Comparison of ENCODE assay signal across 39 cellular contexts in genomic region chr11:121122328-121122727, GRCh38. TPM values are rescaled to one million over a fixed set of nuclear protein-coding genes. Genes with fewer than 3 reads are reported as not detected.
"Had no signal": no experiment of that assay in that cellular context is flagged by ENCODE, and none has a peak within 500 bp of the region (broad histone marks: within the 10 kb centered on the region; RNA-seq: fewer than 3 reads in every experiment).

No MANE protein-coding gene starts in this region.

- H3K4me3 ChIP-seq: adrenal gland, ascending aorta, body of pancreas, breast epithelium, cardiac muscle cell had no signal

- H3K4me1 ChIP-seq: adrenal gland, ascending aorta, body of pancreas, breast epithelium had no signal

- H3K4me3 Mint-ChIP-seq: activated naive CD4-positive, alpha-beta T cell treated with anti-CD3 and anti-CD28 coated beads for 36 hours; activated naive CD4-positive, alpha-beta T cell treated with anti-CD3 and anti-CD28 coated beads, Interleukin-2, amount 10 ng/mL, durations not matched to agents 7 days and 5 days; activated naive CD4-positive, alpha-beta T cell treated with anti-CD3 and anti-CD28 coated beads, Interleukin-2, amount 50 U/mL, for 24 hours; activated naive CD8-positive, alpha-beta T cell; activated naive CD8-positive, alpha-beta T cell treated with anti-CD3 and anti-CD28 coated beads for 36 hours; activated naive CD8-positive, alpha-beta T cell treated with anti-CD3 and anti-CD28 coated beads, Interleukin-2, amount 10 ng/mL, durations not matched to agents 7 days and 5 days; activated naive CD8-positive, alpha-beta T cell treated with anti-CD3 and anti-CD28 coated beads, Interleukin-2, amount 50 U/mL, for 24 hours; activated T-cell treated with anti-CD3 and anti-CD28 coated beads, Interleukin-2, amount 50 U/mL, for 24 hours; activated T-cell treated with anti-CD3 and anti-CD28 coated beads, Interleukin-2, amount 50 U/mL, for 4 hours; activated T-cell treated with anti-CD3 and anti-CD28 coated beads, Interleukin-2, amount 50 U/mL, for 72 hours; activated T-helper 1 cell treated with anti-CD3 and anti-CD28 coated beads, Interleukin-12 subunit alpha, Interleukin-12 subunit beta, Interleukin-2, Interleukin-4 antibody, amounts not matched to agents 30 ng/mL and 10 ng/mL and 1 ng/mL, durations not matched to agents 14 hours and 24 hours and 36 hours; activated T-helper 17 cell treated with anti-CD3 and anti-CD28 coated beads, Interleukin-2, amount 50 U/mL, for 72 hours; brain; central memory CD8-positive, alpha-beta T cell had no signal

- DNase-seq: activated effector memory CD4-positive, alpha-beta T cell treated with Interleukin-2 at 50 U/mL for 16 hours; activated gamma-delta T cell; activated gamma-delta T cell treated with Interleukin-2 at 50 U/mL for 16 hours; activated naive CD4-positive, alpha-beta T cell; activated naive CD4-positive, alpha-beta T cell treated with anti-CD3 and anti-CD28 coated beads for 36 hours; activated naive CD4-positive, alpha-beta T cell treated with anti-CD3 and anti-CD28 coated beads, Interleukin-2, amount 10 ng/mL, durations not matched to agents 7 days and 5 days; activated naive CD4-positive, alpha-beta T cell treated with anti-CD3 and anti-CD28 coated beads, Interleukin-2, amount 50 U/mL, for 16 hours; activated naive CD4-positive, alpha-beta T cell treated with Interleukin-2 at 50 U/mL for 16 hours; activated naive CD8-positive, alpha-beta T cell treated with anti-CD3 and anti-CD28 coated beads for 36 hours; activated naive CD8-positive, alpha-beta T cell treated with anti-CD3 and anti-CD28 coated beads, Interleukin-2, amount 10 ng/mL, durations not matched to agents 7 days and 5 days; activated naive CD8-positive, alpha-beta T cell treated with anti-CD3 and anti-CD28 coated beads, Interleukin-2, amount 50 U/mL, for 24 hours; activated T-cell treated with anti-CD3 and anti-CD28 coated beads, Interleukin-2, amount 50 U/mL, for 1 hour; activated T-cell treated with anti-CD3 and anti-CD28 coated beads, Interleukin-2, amount 50 U/mL, for 24 hours; activated T-cell treated with anti-CD3 and anti-CD28 coated beads, Interleukin-2, amount 50 U/mL, for 4 hours; activated T-cell treated with anti-CD3 and anti-CD28 coated beads, Interleukin-2, amount 50 U/mL, for 48 hours; activated T-cell treated with anti-CD3 and anti-CD28 coated beads, Interleukin-2, amount 50 U/mL, for 72 hours; adrenal gland; amniotic stem cell; amygdala; anterior cingulate cortex; aorta; body of pancreas; brain microvascular endothelial cell; caudate nucleus; central memory CD4-positive, alpha-beta T cell; cerebellar nuclear complex had no signal

- H3K4me1 Mint-ChIP-seq: activated naive CD4-positive, alpha-beta T cell treated with anti-CD3 and anti-CD28 coated beads, Interleukin-2, amount 10 ng/mL, durations not matched to agents 7 days and 5 days; activated naive CD4-positive, alpha-beta T cell treated with anti-CD3 and anti-CD28 coated beads, Interleukin-2, amount 50 U/mL, for 24 hours; activated naive CD8-positive, alpha-beta T cell treated with anti-CD3 and anti-CD28 coated beads for 36 hours; activated naive CD8-positive, alpha-beta T cell treated with anti-CD3 and anti-CD28 coated beads, Interleukin-2, amount 10 ng/mL, durations not matched to agents 7 days and 5 days; activated naive CD8-positive, alpha-beta T cell treated with anti-CD3 and anti-CD28 coated beads, Interleukin-2, amount 50 U/mL, for 24 hours; activated T-helper 17 cell treated with anti-CD3 and anti-CD28 coated beads, Interleukin-2, amount 50 U/mL, for 72 hours; central memory CD8-positive, alpha-beta T cell had no signal

- FAIRE-seq: astrocyte, bronchial epithelial cell had no signal

- H3K27me3 Mint-ChIP-seq: activated naive CD4-positive, alpha-beta T cell treated with anti-CD3 and anti-CD28 coated beads, Interleukin-2, amount 10 ng/mL, durations not matched to agents 7 days and 5 days; activated naive CD4-positive, alpha-beta T cell treated with anti-CD3 and anti-CD28 coated beads, Interleukin-2, amount 50 U/mL, for 24 hours; activated naive CD8-positive, alpha-beta T cell; activated naive CD8-positive, alpha-beta T cell treated with anti-CD3 and anti-CD28 coated beads for 36 hours; activated naive CD8-positive, alpha-beta T cell treated with anti-CD3 and anti-CD28 coated beads, Interleukin-2, amount 10 ng/mL, durations not matched to agents 7 days and 5 days; activated naive CD8-positive, alpha-beta T cell treated with anti-CD3 and anti-CD28 coated beads, Interleukin-2, amount 50 U/mL, for 24 hours; activated T-cell treated with anti-CD3 and anti-CD28 coated beads, Interleukin-2, amount 50 U/mL, for 24 hours; activated T-helper 17 cell treated with anti-CD3 and anti-CD28 coated beads, Interleukin-2, amount 50 U/mL, for 72 hours; central memory CD8-positive, alpha-beta T cell had no signal

- H3K36me3 ChIP-seq: adrenal gland, ascending aorta, brain microvascular endothelial cell, breast epithelium, cardiac muscle cell had no signal

- H3K27ac Mint-ChIP-seq: activated naive CD4-positive, alpha-beta T cell treated with anti-CD3 and anti-CD28 coated beads for 36 hours; activated naive CD4-positive, alpha-beta T cell treated with anti-CD3 and anti-CD28 coated beads, Interleukin-2, amount 10 ng/mL, durations not matched to agents 7 days and 5 days; activated naive CD4-positive, alpha-beta T cell treated with anti-CD3 and anti-CD28 coated beads, Interleukin-2, amount 50 U/mL, for 24 hours; activated naive CD4-positive, alpha-beta T cell treated with anti-CD3 and anti-CD28 coated beads, Interleukin-2, amount 50 U/mL, for 72 hours; activated naive CD8-positive, alpha-beta T cell; activated naive CD8-positive, alpha-beta T cell treated with anti-CD3 and anti-CD28 coated beads for 36 hours; activated naive CD8-positive, alpha-beta T cell treated with anti-CD3 and anti-CD28 coated beads, Interleukin-2, amount 10 ng/mL, durations not matched to agents 7 days and 5 days; activated naive CD8-positive, alpha-beta T cell treated with anti-CD3 and anti-CD28 coated beads, Interleukin-2, amount 50 U/mL, for 24 hours; activated T-cell treated with anti-CD3 and anti-CD28 coated beads, Interleukin-2, amount 50 U/mL, for 24 hours; activated T-cell treated with anti-CD3 and anti-CD28 coated beads, Interleukin-2, amount 50 U/mL, for 72 hours; activated T-helper 1 cell treated with anti-CD3 and anti-CD28 coated beads, Interleukin-12 subunit alpha, Interleukin-12 subunit beta, Interleukin-2, Interleukin-4 antibody, amounts not matched to agents 30 ng/mL and 10 ng/mL and 1 ng/mL, durations not matched to agents 14 hours and 24 hours and 36 hours; activated T-helper 17 cell treated with anti-CD3 and anti-CD28 coated beads, Interleukin-2, amount 50 U/mL, for 72 hours; activated T-helper 2 cell treated with anti-CD3 and anti-CD28 coated beads, Interferon-gamma antibody, Interleukin-2, Interleukin-4, amounts not matched to agents 10 μg/mL and 5 μg/mL and 100 μg/mL, durations not matched to agents 14 hours and 24 hours and 36 hours had no signal

- H3K27me3 ChIP-seq: adrenal gland, ascending aorta, body of pancreas, brain microvascular endothelial cell, breast epithelium, cardiac muscle cell had no signal

- H3K27ac ChIP-seq: adrenal gland, body of pancreas, brain microvascular endothelial cell, breast epithelium, cardiac muscle cell had no signal

- ATAC-seq: activated naive CD4-positive, alpha-beta T cell treated with anti-CD3 and anti-CD28 coated beads, Interleukin-2, amount 50 U/mL, for 72 hours; activated naive CD8-positive, alpha-beta T cell treated with anti-CD3 and anti-CD28 coated beads, Interleukin-2, amount 50 U/mL, for 24 hours; activated T-cell treated with anti-CD3 and anti-CD28 coated beads, Interleukin-2, amount 50 U/mL, for 4 hours; activated T-cell treated with anti-CD3 and anti-CD28 coated beads, Interleukin-2, amount 50 U/mL, for 72 hours; activated T-helper 17 cell treated with anti-CD3 and anti-CD28 coated beads, Interleukin-2, amount 50 U/mL, for 72 hours; body of pancreas had no signal

- H3K36me3 Mint-ChIP-seq: activated naive CD4-positive, alpha-beta T cell treated with anti-CD3 and anti-CD28 coated beads, Interleukin-2, amount 10 ng/mL, durations not matched to agents 7 days and 5 days; activated naive CD4-positive, alpha-beta T cell treated with anti-CD3 and anti-CD28 coated beads, Interleukin-2, amount 50 U/mL, for 72 hours; activated naive CD8-positive, alpha-beta T cell treated with anti-CD3 and anti-CD28 coated beads for 36 hours; activated naive CD8-positive, alpha-beta T cell treated with anti-CD3 and anti-CD28 coated beads, Interleukin-2, amount 10 ng/mL, durations not matched to agents 7 days and 5 days had no signal

RNA-seq across cellular contexts. Expression of gene TECTA, which starts 21.3 kb away (rescaled TPM):
- total RNA-seq: ascending aorta had no signal
